Comparison of ENCODE assay signal across 1 cellular context in genomic region chr17:69335018-69335417, GRCh38.
TF ChIP-seq lines count a peak whose summit lies in the region.

No MANE protein-coding gene starts in this region.

TF ChIP-seq in GM23338, 12 proteins besides CTCF, POLR2A, EP300 and RAD21 (continued from another document):
- no peak for TF ChIP-seq ZNF462 (CRISPR knock-in tag; IDR thresholded peaks at IDR 0.05)
- TF ChIP-seq REST (IDR thresholded peaks at IDR 0.05; ENCODE audit: unreplicated experiment): no peak
- TF ChIP-seq STAT1 (IDR thresholded peaks at IDR 0.05; ENCODE audit: unreplicated experiment): no peak
- TF ChIP-seq EZH2phosphoT487 (IDR thresholded peaks at IDR 0.05; ENCODE audit: unreplicated experiment): no peak
